In the genomic region with DNA sequence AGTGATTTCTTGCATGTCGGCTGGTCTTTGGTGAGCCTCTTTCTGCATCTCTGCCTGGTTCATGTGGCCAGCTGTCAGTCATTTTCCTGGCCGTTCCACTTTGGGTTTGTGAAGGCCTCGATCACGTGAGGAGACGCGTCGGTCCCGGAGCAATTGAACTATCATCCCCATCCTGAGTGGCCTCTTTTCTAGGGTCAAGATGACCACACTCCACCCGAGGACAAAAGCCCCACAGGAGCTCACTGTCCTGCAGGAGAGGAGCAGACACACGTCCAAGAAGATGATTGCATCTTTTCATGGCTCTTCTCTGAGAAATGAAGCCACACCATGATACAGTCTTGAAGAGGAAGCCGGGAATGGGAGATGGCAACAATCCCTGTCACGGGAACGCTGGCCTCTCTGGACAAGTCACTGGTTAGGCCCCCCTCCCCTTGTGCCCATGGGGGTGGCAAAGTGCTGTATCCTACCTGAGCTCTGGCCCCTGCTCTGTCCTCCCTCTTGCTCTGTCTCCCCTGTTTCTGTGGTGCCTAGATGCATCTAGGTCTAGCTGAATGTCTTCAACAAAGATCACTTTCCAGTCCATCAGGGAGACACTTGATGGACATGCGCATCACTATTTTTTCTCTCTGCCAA, we compare ENCODE assay signal across 7 cellular contexts.
A peak's percentile ranks its signal among the peaks of the same experiment; 100 is the strongest.
DNase-seq lines count a peak whose midpoint lies in the region; ATAC-seq, FAIRE-seq and TF ChIP-seq lines count a peak whose summit lies in the region.
"Not testable (repeated sequence)": the region's sequence is repeated elsewhere in the genome, so short reads cannot be mapped to it uniquely, and the experiment has no call there.

No MANE protein-coding gene starts in this region.

- POLR2A ChIA-PET in Caco-2 (lab: Charles Lee); GM12878 (lab: Charles Lee): not testable (repeated sequence)

- not testable (repeated sequence) for H3K9me2 ChIP-seq in SU-DHL-6 (replicated peaks; ENCODE audit: insufficient read depth, low read length)

- TF ChIP-seq POLR2A in GM12878 (IDR thresholded peaks at IDR 0.05; ENCODE audit: low read depth, low read length); spleen (IDR thresholded peaks at IDR 0.05): not testable (repeated sequence)

- H3K4me1 Mint-ChIP-seq in Caco-2 (ENCODE audit: low read depth, unreplicated experiment); activated CD4-positive, alpha-beta T cell treated with anti-CD3 and anti-CD28 coated beads, Interleukin-2, amount 10 ng/mL, durations not matched to agents 24 days and 14 days: not testable (repeated sequence)
- peaks cover 10% of the 10 kb centered on the region for H3K4me1 Mint-ChIP-seq in activated naive CD4-positive, alpha-beta T cell treated with anti-CD3 and anti-CD28 coated beads for 36 hours (ENCODE audit: low read depth)
- peaks cover 12% of the 10 kb centered on the region for H3K4me1 Mint-ChIP-seq in memory B cell

- H3F3A ChIP-seq in SU-DHL-6 (ENCODE audit: insufficient read depth), result not testable (repeated sequence)

- intact Hi-C loops in Caco-2 (cut with micrococcal nuclease; ENCODE audit: unreplicated experiment); activated CD4-positive, alpha-beta T cell treated with anti-CD3 and anti-CD28 coated beads, Interleukin-2, amount 10 ng/mL, durations not matched to agents 24 days and 14 days (cut with micrococcal nuclease); activated naive CD4-positive, alpha-beta T cell treated with anti-CD3 and anti-CD28 coated beads for 36 hours (cut with micrococcal nuclease); GM12878 (cut with micrococcal nuclease; ENCODE audit: unreplicated experiment); spleen (cut with DNase I; ENCODE audit: low total_unique reads): not testable (repeated sequence)

- H3K9ac ChIP-seq in SU-DHL-6 (ENCODE audit: low read length); GM12878 (ENCODE audit: control insufficient read depth, insufficient read depth, low read length): not testable (repeated sequence)

- not testable (repeated sequence) for BruUV-seq in Caco-2 (replicated peaks; lab: Mats Ljungman, UMichigan); GM12878 (replicated peaks; lab: Mats Ljungman, UMichigan)

- H3K4me3 Mint-ChIP-seq in Caco-2 (ENCODE audit: unreplicated experiment) (peak overlapping the region; percentile 50), memory B cell (peak overlapping the region; percentile 75)
- H3K4me3 Mint-ChIP-seq in activated CD4-positive, alpha-beta T cell treated with anti-CD3 and anti-CD28 coated beads, Interleukin-2, amount 10 ng/mL, durations not matched to agents 24 days and 14 days, result peak overlapping the region; percentile 78
- H3K4me3 Mint-ChIP-seq in activated naive CD4-positive, alpha-beta T cell treated with anti-CD3 and anti-CD28 coated beads for 36 hours, result peak overlapping the region; percentile 33

- not testable (repeated sequence) for H3K36me3 ChIP-seq in Caco-2 (ENCODE audit: control insufficient read depth, insufficient read depth, low read length); SU-DHL-6 (ENCODE audit: low read length); GM12878 (ENCODE audit: control insufficient read depth in 2 of 2, insufficient read depth in 2 of 2, low read length in 1 of 2); spleen

- H3K27ac ChIP-seq in SU-DHL-6 (ENCODE audit: low read depth, low read length); GM12878 (ENCODE audit: control insufficient read depth, insufficient read depth); spleen: not testable (repeated sequence)

- not testable (repeated sequence) for TF ChIP-seq RAD21 in GM12878 (IDR thresholded peaks at IDR 0.05; ENCODE audit: insufficient read depth, low read depth, low read length)

- RAD21 ChIA-PET in GM12878 (lab: Charles Lee; ENCODE audit: unreplicated experiment), result not testable (repeated sequence)

- peak overlapping the region; percentile 47 for H3K4me2 ChIP-seq in SU-DHL-6 (ENCODE audit: low read depth, low read length, poor library complexity, severe bottlenecking)
- H3K4me2 ChIP-seq in GM12878 (ENCODE audit: control insufficient read depth, insufficient read depth), result not testable (repeated sequence)

- H3K79me2 ChIP-seq in SU-DHL-6 (ENCODE audit: insufficient read depth, low read length); GM12878 (ENCODE audit: control insufficient read depth, insufficient read depth, low read length): not testable (repeated sequence)

- TF ChIP-seq CTCF in Caco-2 (IDR thresholded peaks at IDR 0.05; ENCODE audit: insufficient read depth in 1 of 2, low read depth in 1 of 2, low read length in 1 of 2, severe bottlenecking in 1 of 2, unreplicated experiment in 1 of 2); SU-DHL-6 (IDR thresholded peaks at IDR 0.05; ENCODE audit: insufficient read depth, low read length, poor library complexity, severe bottlenecking); GM12878 (IDR thresholded peaks at IDR 0.05 in 2 of 3, conservative IDR thresholded peaks at IDR 0.05 in 1 of 3; ENCODE audit: control insufficient read depth in 2 of 3, extremely low read depth in 1 of 3, insufficient read depth in 1 of 3, low read depth in 3 of 3, low read length in 3 of 3); spleen (IDR thresholded peaks at IDR 0.05 in 8 of 11, conservative IDR thresholded peaks at IDR 0.05 in 3 of 11): not testable (repeated sequence)

- not testable (repeated sequence) for TF ChIP-seq EP300 in GM12878 (IDR thresholded peaks at IDR 0.05; ENCODE audit: borderline replicate concordance in 1 of 2, control insufficient read depth in 1 of 2, low read depth in 2 of 2, low read length in 2 of 2)

- not testable (repeated sequence) for H3K27me3 Mint-ChIP-seq in Caco-2 (ENCODE audit: insufficient read depth, unreplicated experiment); activated CD4-positive, alpha-beta T cell treated with anti-CD3 and anti-CD28 coated beads, Interleukin-2, amount 10 ng/mL, durations not matched to agents 24 days and 14 days; activated naive CD4-positive, alpha-beta T cell treated with anti-CD3 and anti-CD28 coated beads for 36 hours (ENCODE audit: low read depth)
- H3K27me3 Mint-ChIP-seq in memory B cell, result peaks cover 11% of the 10 kb centered on the region

- not testable (repeated sequence) for DNase-seq in Caco-2; activated CD4-positive, alpha-beta T cell treated with anti-CD3 and anti-CD28 coated beads, Interleukin-2, amount 10 ng/mL, durations not matched to agents 24 days and 14 days; activated naive CD4-positive, alpha-beta T cell treated with anti-CD3 and anti-CD28 coated beads for 36 hours; GM12878 (ENCODE audit: low read depth, low spot score); memory B cell (ENCODE audit: low spot score in 2 of 2)
- peak; percentile 49 for DNase-seq in spleen

- peaks cover 11% of the 10 kb centered on the region for H3K9me3 Mint-ChIP-seq in Caco-2 (ENCODE audit: unreplicated experiment)
- H3K9me3 Mint-ChIP-seq in activated CD4-positive, alpha-beta T cell treated with anti-CD3 and anti-CD28 coated beads, Interleukin-2, amount 10 ng/mL, durations not matched to agents 24 days and 14 days; activated naive CD4-positive, alpha-beta T cell treated with anti-CD3 and anti-CD28 coated beads for 36 hours; memory B cell: not testable (repeated sequence)

- CTCF ChIA-PET in Caco-2 (lab: Charles Lee); activated naive CD4-positive, alpha-beta T cell treated with anti-CD3 and anti-CD28 coated beads for 36 hours (lab: Charles Lee); GM12878 (lab: Yijun Ruan, JAX): not testable (repeated sequence)

- H3K27me3 ChIP-seq in Caco-2 (replicated peaks; ENCODE audit: control insufficient read depth, insufficient read depth, low read length); SU-DHL-6 (ENCODE audit: low read length); GM12878 (replicated peaks in 1 of 2; ENCODE audit: control insufficient read depth in 2 of 2, insufficient read depth in 2 of 2, low read length in 1 of 2): not testable (repeated sequence)
- peaks cover 0 to 15% (median 0%) of the 10 kb centered on the region in 7 donors for H3K27me3 ChIP-seq in spleen (replicated peaks in 1 of 7)

- H3K4me1 ChIP-seq in Caco-2; GM12878 (ENCODE audit: control insufficient read depth, insufficient read depth, low read length); spleen: not testable (repeated sequence)

- 73% methylated on average over 14 of the region's 14 CpGs for WGBS in GM12878 (ENCODE audit: insufficient coverage, insufficient replicate concordance, low lambda C conversion rate, missing lambda C conversion rate)
- WGBS in spleen, 5 donors, result 89 to 93% (median 91%) methylated on average over 14 of the region's 14 CpGs

- not testable (repeated sequence) for H3K27ac Mint-ChIP-seq in Caco-2 (ENCODE audit: unreplicated experiment); activated CD4-positive, alpha-beta T cell treated with anti-CD3 and anti-CD28 coated beads, Interleukin-2, amount 10 ng/mL, durations not matched to agents 24 days and 14 days; activated naive CD4-positive, alpha-beta T cell treated with anti-CD3 and anti-CD28 coated beads for 36 hours
- peak overlapping the region; percentile 38 for H3K27ac Mint-ChIP-seq in memory B cell

- not testable (repeated sequence) for ATAC-seq in GM12878; memory B cell (ENCODE audit: low read depth)

- H4K20me1 ChIP-seq in SU-DHL-6 (ENCODE audit: low read depth, low read length); GM12878 (ENCODE audit: control insufficient read depth, insufficient read depth): not testable (repeated sequence)

- not testable (repeated sequence) for FAIRE-seq in GM12878 (lab: Jason Lieb, UNC)

- SMC1A ChIA-PET in GM12878 (lab: Charles Lee; ENCODE audit: uncharacterized antibody, unreplicated experiment), result not testable (repeated sequence)

- H3K4me3 ChIP-seq in Caco-2 (ENCODE audit: low read depth, low read length); SU-DHL-6 (ENCODE audit: insufficient read depth, low read length, poor library complexity, severe bottlenecking); GM12878; spleen: not testable (repeated sequence)

- H3K36me3 Mint-ChIP-seq in Caco-2 (ENCODE audit: insufficient read depth, unreplicated experiment); activated CD4-positive, alpha-beta T cell treated with anti-CD3 and anti-CD28 coated beads, Interleukin-2, amount 10 ng/mL, durations not matched to agents 24 days and 14 days (ENCODE audit: low read depth); activated naive CD4-positive, alpha-beta T cell treated with anti-CD3 and anti-CD28 coated beads for 36 hours (ENCODE audit: low read depth); memory B cell: not testable (repeated sequence)

- in situ Hi-C loops in GM12878 (cut with MboI), result loop anchor here (5.0 to 25.0 kb wide), 2 partner anchors 174 to 366 kb away; partner anchors contain the start of gene NANP

- H2AFZ ChIP-seq in SU-DHL-6 (ENCODE audit: low read depth, low read length, severe bottlenecking), result not testable (repeated sequence)
- peak overlapping the region; percentile 83; the same call in 1 of the 2 replicates for H2AFZ ChIP-seq in GM12878 (ENCODE audit: control insufficient read depth, low read depth, low read length)

- H3K9me3 ChIP-seq in Caco-2; SU-DHL-6 (ENCODE audit: insufficient read depth, low read length); GM12878 (replicated peaks; ENCODE audit: control insufficient read depth, insufficient read depth, low read length); spleen: not testable (repeated sequence)
